Comparison of ENCODE assay signal across 8 cellular contexts in genomic region chr15:89135387-89136083, GRCh38. TPM values are rescaled to one million over a fixed set of nuclear protein-coding genes. Genes with fewer than 3 reads are reported as not detected.
A peak's percentile ranks its signal among the peaks of the same experiment; 100 is the strongest.
DNase-seq lines count a peak whose midpoint lies in the region; ATAC-seq and TF ChIP-seq lines count a peak whose summit lies in the region.
"Not testable (repeated sequence)": the region's sequence is repeated elsewhere in the genome, so short reads cannot be mapped to it uniquely, and the experiment has no call there.

No MANE protein-coding gene starts in this region.

- not testable (repeated sequence) for H3K9me3 ChIP-seq in CD8-positive, alpha-beta T cell (ENCODE audit: low read length); body of pancreas; heart left ventricle; right lobe of liver; prostate gland; subcutaneous abdominal adipose tissue (ENCODE audit: control insufficient read depth in 5 of 5, low read length in 5 of 5); uterus

- peak overlapping the region; percentile 67 for H3K27ac Mint-ChIP-seq in CD8-positive, alpha-beta T cell

- H3K36me3 Mint-ChIP-seq in CD8-positive, alpha-beta T cell = peaks cover 44% of the 10 kb centered on the region

- H3K4me1 ChIP-seq in CD8-positive, alpha-beta T cell (ENCODE audit: insufficient read depth, low read length) = peaks cover 20% of the 10 kb centered on the region
- H3K4me1 ChIP-seq in body of pancreas (peaks cover 80% of the 10 kb centered on the region), heart left ventricle (peaks cover 20 to 99% (median 69%) of the 10 kb centered on the region in 12 donors), right lobe of liver (peaks cover 0 to 86% (median 40%) of the 10 kb centered on the region in 4 donors), prostate gland (replicated peaks) (peaks cover 24% of the 10 kb centered on the region), subcutaneous abdominal adipose tissue (ENCODE audit: control insufficient read depth in 5 of 5, insufficient read depth in 5 of 5, low read length in 5 of 5) (peaks cover 20 to 80% (median 46%) of the 10 kb centered on the region in 5 donors), uterus (peaks cover 6 to 18% of the 10 kb centered on the region in 2 donors)

- WGBS in body of pancreas, 2 donors = 85 to 87% methylated on average over 10 of the region's 10 CpGs
- whole genome bisulfite sequencing in heart left ventricle, 4 donors = 73 to 90% (median 78%) methylated on average over 10 of the region's 10 CpGs
- 35% methylated on average over 10 of the region's 10 CpGs for WGBS in right lobe of liver (ENCODE audit: insufficient coverage, low coverage, low lambda C conversion rate, missing lambda C conversion rate)
- 81% methylated on average over 10 of the region's 10 CpGs for WGBS in prostate gland

- intact Hi-C loops in CD8-positive, alpha-beta T cell (cut with DNase I, micrococcal nuclease); body of pancreas (cut with DNase I); right lobe of liver (cut with DNase I); uterus (cut with DNase I; ENCODE audit: low total_unique reads): not testable (repeated sequence)
- intact Hi-C loops in heart left ventricle (cut with DNase I) (loop anchor here in 5 of 10 donors (5.0 kb wide), 4 partner anchors 37 to 48 kb away; partner anchors contain the start of gene ABHD2 (in 3 of the 5)), prostate gland (cut with DNase I) (loop anchor here (5.0 kb wide), 1 partner anchor 37 kb away; no protein-coding TSS in a partner anchor)

- H3K9me3 Mint-ChIP-seq in CD8-positive, alpha-beta T cell = not testable (repeated sequence)

- DNase-seq in CD8-positive, alpha-beta T cell; body of pancreas; heart left ventricle; right lobe of liver; prostate gland (ENCODE audit: low spot score); uterus: not testable (repeated sequence)

- CTCF ChIA-PET in CD8-positive, alpha-beta T cell (lab: Charles Lee) = not testable (repeated sequence)

- H3K36me3 ChIP-seq in CD8-positive, alpha-beta T cell (ENCODE audit: insufficient read depth, low read length); body of pancreas (replicated peaks in 1 of 2; ENCODE audit: insufficient read depth in 1 of 2, low read depth in 2 of 2); right lobe of liver; prostate gland; subcutaneous abdominal adipose tissue (ENCODE audit: control insufficient read depth in 5 of 5, insufficient read depth in 5 of 5, low read length in 5 of 5); uterus: not testable (repeated sequence)
- H3K36me3 ChIP-seq in heart left ventricle = peaks cover 0 to 21% (median 12%) of the 10 kb centered on the region in 9 donors

- not testable (repeated sequence) for H3K27me3 Mint-ChIP-seq in CD8-positive, alpha-beta T cell (ENCODE audit: low read depth)

- not testable (repeated sequence) for H3K4me3 Mint-ChIP-seq in CD8-positive, alpha-beta T cell

- POLR2A ChIA-PET in CD8-positive, alpha-beta T cell (lab: Charles Lee) = not testable (repeated sequence)

- TF ChIP-seq POLR2A in body of pancreas (IDR thresholded peaks at IDR 0.05); heart left ventricle (IDR thresholded peaks at IDR 0.05); right lobe of liver (IDR thresholded peaks at IDR 0.05); prostate gland (IDR thresholded peaks at IDR 0.05); uterus (IDR thresholded peaks at IDR 0.05): not testable (repeated sequence)

- not testable (repeated sequence) for H3K9ac ChIP-seq in subcutaneous abdominal adipose tissue (ENCODE audit: low read length in 5 of 5)

- H3K27ac ChIP-seq in CD8-positive, alpha-beta T cell (ENCODE audit: low read depth, low read length) = not testable (repeated sequence)
- H3K27ac ChIP-seq in VCaP (peak overlapping the region; percentile 97), body of pancreas (peak overlapping the region in 3 of 4 donors; percentile 55 to 68 (median 59)), heart left ventricle (peak overlapping the region; percentile 72 to 90 (median 78)), right lobe of liver (peak overlapping the region; percentile 87 to 91 (median 89)), prostate gland (peak overlapping the region; percentile 21 to 63), subcutaneous abdominal adipose tissue (ENCODE audit: low read depth, low read length) (peak overlapping the region; percentile 75), uterus (peak overlapping the region; percentile 67 to 76)

- H3K4me3 ChIP-seq in CD8-positive, alpha-beta T cell (ENCODE audit: low read depth, low read length); body of pancreas; heart left ventricle; right lobe of liver; prostate gland; subcutaneous abdominal adipose tissue (ENCODE audit: low read depth in 1 of 5, low read length in 5 of 5); uterus: not testable (repeated sequence)

- not testable (repeated sequence) for H3K27me3 ChIP-seq in CD8-positive, alpha-beta T cell (ENCODE audit: insufficient read depth, low read length); body of pancreas; heart left ventricle; right lobe of liver; prostate gland (replicated peaks; ENCODE audit: insufficient read depth); subcutaneous abdominal adipose tissue (ENCODE audit: control insufficient read depth in 5 of 5, insufficient read depth in 4 of 5, low read length in 5 of 5); uterus

- H3K4me1 Mint-ChIP-seq in CD8-positive, alpha-beta T cell (ENCODE audit: low read depth) = peaks cover 39% of the 10 kb centered on the region

- not testable (repeated sequence) for TF ChIP-seq CTCF in CD8-positive, alpha-beta T cell (IDR thresholded peaks at IDR 0.05); VCaP (conservative IDR thresholded peaks at IDR 0.05); body of pancreas (IDR thresholded peaks at IDR 0.05); heart left ventricle (IDR thresholded peaks at IDR 0.05); right lobe of liver (IDR thresholded peaks at IDR 0.05); prostate gland (IDR thresholded peaks at IDR 0.05); uterus (IDR thresholded peaks at IDR 0.05)

- ATAC-seq in CD8-positive, alpha-beta T cell; body of pancreas; right lobe of liver: not testable (repeated sequence)
- peak in 1 of 4 donors; percentile 14 for ATAC-seq in heart left ventricle

RNA-seq across cellular contexts. Expression of gene ABHD2, which starts 47.3 kb away (rescaled TPM):
- 10 to 100 TPM; 22.2 to 25.7 TPM for total RNA-seq in CD8-positive, alpha-beta T cell
- total RNA-seq in body of pancreas (100 to 1,000 TPM in 1 of 2 donors, 10 to 100 TPM in 1; 50.8 to 136 TPM), heart left ventricle (100 to 1,000 TPM in 6 of 9 donors, 10 to 100 TPM in 3; 53.4 to 243 (median 128) TPM), right lobe of liver (100 to 1,000 TPM; 136 to 392 (median 315) TPM), prostate gland (100 to 1,000 TPM; 111 to 253 TPM), uterus (100 to 1,000 TPM in 1 of 4 donors, 10 to 100 TPM in 3; 27.4 to 117 (median 54.2) TPM)
- 100 to 1,000 TPM in 1 of 2 donors, 1 to 10 TPM in 1; 8.6 to 112 TPM for polyA plus RNA-seq in heart left ventricle
